Comparison of ENCODE assay signal across 17 cellular contexts in the genomic region with DNA sequence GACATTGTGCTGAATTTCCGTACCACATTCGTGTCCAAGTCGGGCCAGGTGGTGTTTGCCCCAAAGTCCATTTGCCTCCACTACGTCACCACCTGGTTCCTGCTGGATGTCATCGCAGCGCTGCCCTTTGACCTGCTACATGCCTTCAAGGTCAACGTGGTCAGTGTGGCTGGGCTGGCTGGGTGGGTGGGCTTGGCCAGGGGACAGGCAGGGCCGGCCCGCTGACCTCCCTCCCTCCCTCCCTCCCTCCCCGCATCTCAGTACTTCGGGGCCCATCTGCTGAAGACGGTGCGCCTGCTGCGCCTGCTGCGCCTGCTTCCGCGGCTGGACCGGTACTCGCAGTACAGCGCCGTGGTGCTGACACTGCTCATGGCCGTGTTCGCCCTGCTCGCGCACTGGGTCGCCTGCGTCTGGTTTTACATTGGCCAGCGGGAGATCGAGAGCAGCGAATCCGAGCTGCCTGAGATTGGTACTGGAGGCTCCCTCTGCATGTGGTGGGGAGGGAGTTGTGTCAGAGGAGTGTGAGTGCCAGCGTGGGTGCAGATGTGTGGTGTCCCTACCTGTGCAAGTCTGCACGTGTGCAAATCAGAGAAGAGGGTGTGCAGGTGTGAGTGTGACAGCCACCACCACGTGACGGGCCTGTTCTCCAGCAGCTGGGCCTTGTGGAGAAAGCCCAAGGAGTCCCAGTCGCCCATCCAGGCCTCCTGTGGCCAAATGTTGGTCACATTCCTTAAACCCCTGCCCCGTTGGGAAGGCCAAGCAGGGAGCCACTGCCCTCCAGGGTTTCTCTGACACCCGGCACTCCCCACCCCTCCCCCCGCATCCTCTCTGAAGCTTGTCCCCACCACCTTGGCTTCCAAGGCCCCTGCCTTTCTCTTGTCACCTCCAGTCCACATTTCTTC. TPM values are rescaled to one million over a fixed set of nuclear protein-coding genes. Genes with fewer than 3 reads are reported as not detected.
DNase-seq lines count a peak whose midpoint lies in the region; ATAC-seq and TF ChIP-seq lines count a peak whose summit lies in the region.
"Had no signal": no experiment of that assay in that cellular context is flagged by ENCODE, and none has a peak within 500 bp of the region (broad histone marks: within the 10 kb centered on the region; RNA-seq: fewer than 3 reads in every experiment).

No MANE protein-coding gene starts in this region.

- no peaks in the 10 kb centered on the region for H3K4me1 Mint-ChIP-seq in Caco-2 (ENCODE audit: low read depth, unreplicated experiment)
- peaks cover 12% of the 10 kb centered on the region for H3K4me1 Mint-ChIP-seq in endodermal cell
- peaks cover 0 to 18% of the 10 kb centered on the region in 2 donors for H3K4me1 Mint-ChIP-seq in natural killer cell treated with Interleukin-12 subunit alpha and Interleukin-12 subunit beta and Interleukin-15 and Interleukin-18, amount 100 ng/mL, for 72 hours (ENCODE audit: low read depth in 2 of 2)

- intact Hi-C loops in Caco-2 (cut with micrococcal nuclease; ENCODE audit: unreplicated experiment) (no loop called here), lower lobe of right lung (cut with DNase I) (no loop called here)

- CTCF ChIA-PET in Caco-2 (lab: Charles Lee): interaction anchor here (0.7 to 2.0 kb wide), 3 partner anchors 9 to 197 kb away, joined by 3 to 6 read pairs (median 4); no protein-coding TSS in a partner anchor

- H3K36me3 Mint-ChIP-seq in Caco-2 (ENCODE audit: insufficient read depth, unreplicated experiment) (no peaks in the 10 kb centered on the region), endodermal cell (ENCODE audit: low read depth) (no peaks in the 10 kb centered on the region)
- no peaks in the 10 kb centered on the region for H3K36me3 Mint-ChIP-seq in natural killer cell treated with Interleukin-12 subunit alpha and Interleukin-12 subunit beta and Interleukin-15 and Interleukin-18, amount 100 ng/mL, for 72 hours

- ATAC-seq in lower lobe of right lung: no peak
- no peak for ATAC-seq in natural killer cell treated with Interleukin-12 subunit alpha and Interleukin-12 subunit beta and Interleukin-15 and Interleukin-18, amount 100 ng/mL, for 72 hours
- ATAC-seq: heart right ventricle, PC-3 had no signal

- H3K4me3 Mint-ChIP-seq in Caco-2 (ENCODE audit: unreplicated experiment) (no peak overlapping the region), endodermal cell (peak overlapping the region; percentile 43)
- no peak overlapping the region for H3K4me3 Mint-ChIP-seq in natural killer cell treated with Interleukin-12 subunit alpha and Interleukin-12 subunit beta and Interleukin-15 and Interleukin-18, amount 100 ng/mL, for 72 hours
- H3K4me3 Mint-ChIP-seq: central memory CD8-positive, alpha-beta T cell; T-helper 2 cell treated with Interferon-gamma antibody and Interleukin-4, amounts not matched to agents 5 μg/mL and 100 μg/mL, for 36 hours had no signal

- no peaks in the 10 kb centered on the region for H3K27me3 ChIP-seq in Caco-2 (replicated peaks; ENCODE audit: control insufficient read depth, insufficient read depth, low read length)
- peaks cover 93% of the 10 kb centered on the region for H3K27me3 ChIP-seq in H7 (ENCODE audit: control insufficient read depth, insufficient read depth, low read length)
- peaks cover 96% of the 10 kb centered on the region for H3K27me3 ChIP-seq in endodermal cell (ENCODE audit: control insufficient read depth, insufficient read depth, low read length, poor library complexity, severe bottlenecking)
- peaks cover 49% of the 10 kb centered on the region for H3K27me3 ChIP-seq in lower lobe of right lung (ENCODE audit: low read depth)

- H3K9ac ChIP-seq in endodermal cell (ENCODE audit: extremely low read depth, low read length, poor library complexity, severe bottlenecking): no peak overlapping the region

- H3K27ac Mint-ChIP-seq in Caco-2 (ENCODE audit: unreplicated experiment) (peak overlapping the region; percentile 39), endodermal cell (no peak overlapping the region)
- no peak overlapping the region for H3K27ac Mint-ChIP-seq in natural killer cell treated with Interleukin-12 subunit alpha and Interleukin-12 subunit beta and Interleukin-15 and Interleukin-18, amount 100 ng/mL, for 72 hours
- H3K27ac Mint-ChIP-seq: activated T-helper 2 cell treated with anti-CD3 and anti-CD28 coated beads, Interferon-gamma antibody, Interleukin-2, Interleukin-4, amounts not matched to agents 10 μg/mL and 5 μg/mL and 100 μg/mL, durations not matched to agents 14 hours and 24 hours and 36 hours; T-helper 2 cell treated with Interferon-gamma antibody and Interleukin-4, amounts not matched to agents 5 μg/mL and 100 μg/mL, for 36 hours had no signal

- H3K27ac ChIP-seq in endodermal cell (ENCODE audit: low read depth, low read length) (no peak overlapping the region), lower lobe of right lung (no peak overlapping the region)
- H3K27ac ChIP-seq: heart right ventricle, SJSA1 had no signal

- no peak for DNase-seq in Caco-2
- peak; percentile 83 for DNase-seq in H7
- DNase-seq in endodermal cell: peak; percentile 86
- DNase-seq in lower lobe of right lung: peak; percentile 41
- no peak for DNase-seq in kidney tubule cell (ENCODE audit: low spot score)
- no peak for DNase-seq in EL
- no peak for DNase-seq in NCI-H524 (lab: John Stamatoyannopoulos, UW)
- no peak for DNase-seq in natural killer cell treated with Interleukin-12 subunit alpha and Interleukin-12 subunit beta and Interleukin-15 and Interleukin-18, amount 100 ng/mL, for 72 hours (ENCODE audit: low spot score)
- DNase-seq: activated CD4-positive, alpha-beta T cell treated with anti-CD3 and anti-CD28 coated beads for 1 hour; amniotic stem cell; heart right ventricle; PC-3; stimulated activated CD4-positive, alpha-beta T cell treated with anti-CD3 and anti-CD28 coated beads, Interleukin-4, amount 100 ng/mL, for 1 hour had no signal

- H3K9me3 ChIP-seq in Caco-2: no peaks in the 10 kb centered on the region; the same call in 1 of the 2 replicates
- H3K9me3 ChIP-seq in endodermal cell (ENCODE audit: control insufficient read depth, low read length): no peaks in the 10 kb centered on the region
- H3K9me3 ChIP-seq in lower lobe of right lung: no peaks in the 10 kb centered on the region
- H3K9me3 ChIP-seq: heart right ventricle, SJSA1 had no signal

- POLR2A ChIA-PET in Caco-2 (lab: Charles Lee): no interaction called here

- no peak for TF ChIP-seq CTCF in Caco-2 (IDR thresholded peaks at IDR 0.05; ENCODE audit: insufficient read depth in 1 of 2, low read depth in 1 of 2, low read length in 1 of 2, severe bottlenecking in 1 of 2, unreplicated experiment in 1 of 2)
- no peak for TF ChIP-seq CTCF in endodermal cell (conservative IDR thresholded peaks at IDR 0.05)
- TF ChIP-seq CTCF in lower lobe of right lung (IDR thresholded peaks at IDR 0.05): no peak

- H3K27me3 Mint-ChIP-seq in Caco-2 (ENCODE audit: insufficient read depth, unreplicated experiment): peaks cover 4% of the 10 kb centered on the region
- H3K27me3 Mint-ChIP-seq in endodermal cell (ENCODE audit: insufficient read depth): peaks cover 96% of the 10 kb centered on the region
- peaks cover 21 to 29% of the 10 kb centered on the region in 2 donors for H3K27me3 Mint-ChIP-seq in natural killer cell treated with Interleukin-12 subunit alpha and Interleukin-12 subunit beta and Interleukin-15 and Interleukin-18, amount 100 ng/mL, for 72 hours

- H3K9me3 Mint-ChIP-seq in Caco-2 (ENCODE audit: unreplicated experiment): no peaks in the 10 kb centered on the region
- no peaks in the 10 kb centered on the region for H3K9me3 Mint-ChIP-seq in endodermal cell
- no peaks in the 10 kb centered on the region for H3K9me3 Mint-ChIP-seq in natural killer cell treated with Interleukin-12 subunit alpha and Interleukin-12 subunit beta and Interleukin-15 and Interleukin-18, amount 100 ng/mL, for 72 hours
- H3K9me3 Mint-ChIP-seq: activated T-helper 2 cell treated with anti-CD3 and anti-CD28 coated beads, Interferon-gamma antibody, Interleukin-2, Interleukin-4, amounts not matched to agents 10 μg/mL and 5 μg/mL and 100 μg/mL, durations not matched to agents 14 hours and 24 hours and 36 hours; central memory CD8-positive, alpha-beta T cell; T-helper 2 cell treated with Interferon-gamma antibody and Interleukin-4, amounts not matched to agents 5 μg/mL and 100 μg/mL, for 36 hours had no signal

- no peaks in the 10 kb centered on the region for H3K36me3 ChIP-seq in Caco-2 (ENCODE audit: control insufficient read depth, insufficient read depth, low read length)
- no peaks in the 10 kb centered on the region for H3K36me3 ChIP-seq in H7 (replicated peaks; ENCODE audit: control insufficient read depth, insufficient read depth, low read length)
- no peaks in the 10 kb centered on the region for H3K36me3 ChIP-seq in endodermal cell (ENCODE audit: control insufficient read depth, insufficient read depth, low read length)
- no peaks in the 10 kb centered on the region for H3K36me3 ChIP-seq in lower lobe of right lung
- H3K36me3 ChIP-seq: heart right ventricle, SJSA1 had no signal

- no TSS peak for BruUV-seq in Caco-2 (replicated peaks; lab: Mats Ljungman, UMichigan)

- 31 to 34% methylated on average over 17 to 39 of the region's 39 CpGs for WGBS in endodermal cell (ENCODE audit: insufficient coverage in 1 of 2, insufficient read length in 1 of 2), 2 experiments

- H3K4me3 ChIP-seq in Caco-2 (ENCODE audit: low read depth, low read length) (no peak overlapping the region), H7 (ENCODE audit: insufficient read depth, low read depth, low read length) (peak overlapping the region; percentile 35; the same call in 1 of the 2 replicates), endodermal cell (ENCODE audit: low read length) (no peak overlapping the region), lower lobe of right lung (no peak overlapping the region)
- H3K4me3 ChIP-seq: heart right ventricle, SJSA1 had no signal

- H3K4me1 ChIP-seq in Caco-2: peaks cover 8% of the 10 kb centered on the region
- H3K4me1 ChIP-seq in endodermal cell (ENCODE audit: control insufficient read depth, insufficient read depth, low read length): no peaks in the 10 kb centered on the region
- H3K4me1 ChIP-seq in lower lobe of right lung: peaks cover 9% of the 10 kb centered on the region

RNA-seq across cellular contexts. Expression of a gene that starts 5.3 kb away (rescaled TPM):
- total RNA-seq in Caco-2 (2022): 0.16 and 0.27 TPM in 2 replicates
- total RNA-seq in H7 (2014; rRNA removed; shearing (Covaris generic)): 0.97 TPM in 1 of 2 replicates, not detected in the other
- total RNA-seq in endodermal cell: 1 to 10 TPM in 1 of 2 donors, under 1 TPM in 1; 1.00 to 1.5 TPM
- polyA plus RNA-seq in endodermal cell (2013, experiment 1 of 2): 0.50 TPM
- polyA plus RNA-seq in endodermal cell (2013, experiment 2 of 2): 0.25 TPM
- 2.3 TPM for total RNA-seq in lower lobe of right lung
- total RNA-seq in natural killer cell treated with Interleukin-12 subunit alpha and Interleukin-12 subunit beta and Interleukin-15 and Interleukin-18, amount 100 ng/mL, for 72 hours: under 1 TPM; 0.50 to 0.70 TPM

RNA-seq across cellular contexts. Expression of a gene that starts 23.8 kb away (rescaled TPM):
- total RNA-seq in Caco-2 (2022) (115 and 122 TPM in 2 replicates), endodermal cell (10 to 100 TPM; 97.5 to 98.9 TPM), lower lobe of right lung (50.0 TPM)
- 113 and 124 TPM in 2 replicates for total RNA-seq in H7 (2014; rRNA removed; shearing (Covaris generic))
- polyA plus RNA-seq in endodermal cell (2013, experiment 1 of 2): 65.0 TPM
- 59.2 TPM for polyA plus RNA-seq in endodermal cell (2013, experiment 2 of 2)
- 10 to 100 TPM; 64.9 to 89.8 TPM for total RNA-seq in natural killer cell treated with Interleukin-12 subunit alpha and Interleukin-12 subunit beta and Interleukin-15 and Interleukin-18, amount 100 ng/mL, for 72 hours

Comparison
In these comparisons a context has a peak if more than half of its experiments do, and no peak if none do; other contexts are left out.
1. DNase-seq: peak in H7 (single experiment), endodermal cell (single experiment) and lower lobe of right lung (single experiment); none in Caco-2 (0 of 2), kidney tubule cell (single experiment), EL (single experiment), NCI-H524 (0 of 2) and natural killer cell treated with Interleukin-12 subunit alpha and Interleukin-12 subunit beta and Interleukin-15 and Interleukin-18, amount 100 ng/mL, for 72 hours (single experiment).